Comparison of ENCODE assay signal across 26 cellular contexts in the genomic region with DNA sequence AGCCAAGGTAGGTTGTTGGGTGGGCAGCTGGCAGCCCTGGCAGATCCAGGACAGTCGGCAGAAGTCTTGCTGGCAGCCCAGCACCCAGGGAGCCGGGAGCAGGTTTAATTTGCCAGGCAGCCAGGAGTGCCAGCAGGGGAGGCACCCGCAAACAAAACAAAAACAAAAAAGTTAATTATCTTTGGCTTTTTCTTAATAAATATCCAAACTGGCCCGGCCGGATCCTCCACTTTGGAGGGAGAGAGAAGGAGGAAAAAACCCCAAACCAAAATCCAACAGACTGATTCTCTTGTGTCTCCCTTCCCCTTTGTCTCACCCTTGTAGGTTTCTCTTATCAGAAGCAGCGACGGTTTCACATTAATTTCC.
DNase-seq lines count a peak whose midpoint lies in the region; ATAC-seq and TF ChIP-seq lines count a peak whose summit lies in the region.
"Had no signal": no experiment of that assay in that cellular context is flagged by ENCODE, and none has a peak within 500 bp of the region (broad histone marks: within the 10 kb centered on the region; RNA-seq: fewer than 3 reads in every experiment).

No MANE protein-coding gene starts in this region.

- WGBS in lung, 2 donors: 70 to 82% methylated on average over 7 of the region's 7 CpGs
- WGBS in stomach, 5 donors: 36 to 49% (median 45%) methylated on average over 7 of the region's 7 CpGs

- H3K36me3 ChIP-seq in lung (ENCODE audit: control insufficient read depth in 2 of 2, insufficient read depth in 2 of 2, low read length in 2 of 2) (no peaks in the 10 kb centered on the region), stomach (peaks cover 0 to 12% (median 0%) of the 10 kb centered on the region in 4 donors)
- H3K36me3 ChIP-seq: adrenal gland, brain microvascular endothelial cell, SJSA1, upper lobe of right lung had no signal

- CTCF ChIA-PET in CD4-positive, alpha-beta T cell (lab: Charles Lee): no interaction called here

- H3K4me1 Mint-ChIP-seq in CD4-positive, alpha-beta T cell (ENCODE audit: low read depth): peaks cover 4% of the 10 kb centered on the region

- intact Hi-C loops in CD4-positive, alpha-beta T cell (cut with DNase I, micrococcal nuclease): no loop called here
- intact Hi-C loops in stomach (cut with DNase I; ENCODE audit: low total_unique reads): no loop called here

- peak overlapping the region; percentile 56 for H3K4me3 Mint-ChIP-seq in CD4-positive, alpha-beta T cell
- H3K4me3 Mint-ChIP-seq: activated T-cell treated with anti-CD3 and anti-CD28 coated beads, Interleukin-2, amount 50 U/mL, for 24 hours; natural killer cell treated with Interleukin-12 subunit alpha and Interleukin-12 subunit beta and Interleukin-15 and Interleukin-18, amount 100 ng/mL, for 72 hours had no signal

- no peaks in the 10 kb centered on the region for H3K9me3 Mint-ChIP-seq in CD4-positive, alpha-beta T cell
- H3K9me3 Mint-ChIP-seq: activated T-cell treated with anti-CD3 and anti-CD28 coated beads, Interleukin-2, amount 50 U/mL, for 24 hours; natural killer cell treated with Interleukin-12 subunit alpha and Interleukin-12 subunit beta and Interleukin-15 and Interleukin-18, amount 100 ng/mL, for 72 hours had no signal

- H3K27me3 Mint-ChIP-seq in CD4-positive, alpha-beta T cell: no peaks in the 10 kb centered on the region

- TF ChIP-seq POLR2A in stomach (IDR thresholded peaks at IDR 0.05): no peak

- no peaks in the 10 kb centered on the region for H3K27me3 ChIP-seq in CD4-positive, alpha-beta T cell (ENCODE audit: control insufficient read depth, insufficient read depth, low read length)
- no peaks in the 10 kb centered on the region for H3K27me3 ChIP-seq in lung (ENCODE audit: control insufficient read depth, insufficient read depth)
- peaks cover 0 to 4% (median 0%) of the 10 kb centered on the region in 3 donors for H3K27me3 ChIP-seq in stomach
- H3K27me3 ChIP-seq: adrenal gland, upper lobe of right lung had no signal

- no peak overlapping the region for H3K27ac Mint-ChIP-seq in CD4-positive, alpha-beta T cell
- H3K27ac Mint-ChIP-seq: activated T-cell treated with anti-CD3 and anti-CD28 coated beads, Interleukin-2, amount 50 U/mL, for 24 hours; natural killer cell treated with Interleukin-12 subunit alpha and Interleukin-12 subunit beta and Interleukin-15 and Interleukin-18, amount 100 ng/mL, for 72 hours had no signal

- no peak for ATAC-seq in CD4-positive, alpha-beta T cell (ENCODE audit: poor library complexity)
- ATAC-seq in lung (ENCODE audit: insufficient read depth, low FRiP score) (no peak), HG03354 (IDR thresholded peaks at IDR 0.05; ENCODE audit: poor library complexity, severe bottlenecking, unreplicated experiment) (no peak)
- ATAC-seq: left lobe of liver; natural killer cell treated with Interleukin-12 subunit alpha and Interleukin-12 subunit beta and Interleukin-15 and Interleukin-18, amount 100 ng/mL, for 72 hours had no signal

- no peak for TF ChIP-seq CTCF in CD4-positive, alpha-beta T cell (IDR thresholded peaks at IDR 0.05)
- TF ChIP-seq CTCF in VCaP (conservative IDR thresholded peaks at IDR 0.05) (no peak), lung (IDR thresholded peaks at IDR 0.05; ENCODE audit: control extremely low read depth, extremely low read depth) (no peak), stomach (IDR thresholded peaks at IDR 0.05) (no peak)

- H3K4me1 ChIP-seq in lung (ENCODE audit: control insufficient read depth in 2 of 2, insufficient read depth in 2 of 2, low read length in 2 of 2): peaks cover 2 to 12% of the 10 kb centered on the region in 2 donors
- peaks cover 26 to 73% (median 54%) of the 10 kb centered on the region in 4 donors for H3K4me1 ChIP-seq in stomach

- H3K27ac ChIP-seq in CD4-positive, alpha-beta T cell (ENCODE audit: low read depth, low read length): no peak overlapping the region
- H3K27ac ChIP-seq in VCaP: peak overlapping the region; percentile 98
- H3K27ac ChIP-seq in lung (ENCODE audit: low read depth in 1 of 2, low read length in 1 of 2): peak overlapping the region; percentile 15 to 66
- H3K27ac ChIP-seq in stomach: peak overlapping the region; percentile 44 to 72 (median 56)
- H3K27ac ChIP-seq: adrenal gland, brain microvascular endothelial cell, SJSA1, upper lobe of right lung had no signal

- no peaks in the 10 kb centered on the region for H3K9me3 ChIP-seq in CD4-positive, alpha-beta T cell (ENCODE audit: control insufficient read depth, low read length)
- H3K9me3 ChIP-seq in lung (ENCODE audit: control insufficient read depth in 2 of 2, insufficient read depth in 1 of 2, low read length in 1 of 2) (no peaks in the 10 kb centered on the region), stomach (no peaks in the 10 kb centered on the region)
- H3K9me3 ChIP-seq: adrenal gland, SJSA1, upper lobe of right lung had no signal

- TF ChIP-seq EP300 in stomach (IDR thresholded peaks at IDR 0.05): no peak

- no peak for DNase-seq in CD4-positive, alpha-beta T cell
- DNase-seq in lung (ENCODE audit: low spot score) (no peak), stomach (no peak), GOT3 (lab: John Stamatoyannopoulos, UW) (no peak), SHP77 (lab: John Stamatoyannopoulos, UW) (no peak)
- no peak for DNase-seq in stimulated activated CD4-positive, alpha-beta T cell treated with anti-CD3 and anti-CD28 coated beads, Interleukin-2, amount 100 ng/mL, for 48 hours
- DNase-seq: activated naive CD4-positive, alpha-beta T cell; activated T-cell treated with anti-CD3 and anti-CD28 coated beads, Interleukin-2, amount 50 U/mL, for 24 hours; adrenal gland; brain microvascular endothelial cell; C1 segment of cervical spinal cord; effector CD8-positive, alpha-beta T cell; foreskin melanocyte; KBM-7; midbrain; NCI-H1417 treated with DMSO at 0.1 percent for 48 hours; NCI-H2107; NCI-H510A treated with DMSO at 0.1 percent for 48 hours; NK-92 treated with Interleukin-12 subunit alpha and Interleukin-12 subunit beta, amount 100 ng/mL, for 24 hours; T-helper 1 cell; upper lobe of right lung had no signal

- H3K36me3 Mint-ChIP-seq in CD4-positive, alpha-beta T cell (ENCODE audit: low read depth): no peaks in the 10 kb centered on the region
- H3K36me3 Mint-ChIP-seq: natural killer cell treated with Interleukin-12 subunit alpha and Interleukin-12 subunit beta and Interleukin-15 and Interleukin-18, amount 100 ng/mL, for 72 hours had no signal

- POLR2A ChIA-PET in CD4-positive, alpha-beta T cell (lab: Charles Lee): no interaction called here

- H3K4me3 ChIP-seq in lung: no peak overlapping the region
- no peak overlapping the region for H3K4me3 ChIP-seq in stomach
- H3K4me3 ChIP-seq: adrenal gland, SJSA1, upper lobe of right lung had no signal
